Comparison of ENCODE assay signal across 8 cellular contexts in genomic region chr4:972651-973424, GRCh38. TPM values are rescaled to one million over a fixed set of nuclear protein-coding genes. Genes with fewer than 3 reads are reported as not detected.
DNase-seq lines count a peak whose midpoint lies in the region; ATAC-seq and TF ChIP-seq lines count a peak whose summit lies in the region.

No MANE protein-coding gene starts in this region.

- ATAC-seq in HG02759 (IDR thresholded peaks at IDR 0.05; ENCODE audit: unreplicated experiment) (peak; percentile 47), GM18870 (IDR thresholded peaks at IDR 0.05; ENCODE audit: unreplicated experiment) (no peak)

- H3K27ac ChIP-seq in SJSA1, result no peak overlapping the region

- H3K36me3 ChIP-seq in SJSA1, result no peaks in the 10 kb centered on the region

- H3K4me3 ChIP-seq in GM12875 (ENCODE audit: low read depth, low read length) (peak overlapping the region; percentile 72), SJSA1 (peak overlapping the region; percentile 60)

- H3K9me3 ChIP-seq in SJSA1 (replicated peaks), result no peaks in the 10 kb centered on the region

- peaks cover 11% of the 10 kb centered on the region for H3K4me1 ChIP-seq in SJSA1 (replicated peaks)

- no peak for TF ChIP-seq CTCF in GM12875 (IDR thresholded peaks at IDR 0.05; ENCODE audit: borderline replicate concordance, insufficient read depth, low read depth, low read length)

- no peaks in the 10 kb centered on the region for H3K27me3 ChIP-seq in SJSA1 (replicated peaks)

- DNase-seq in SJSA1 (ENCODE audit: low read depth in 1 of 2, low spot score in 2 of 2) (peak in 1 of 2 experiments; percentile 14), iPS-NIHi11 (ENCODE audit: low spot score) (peak; percentile 65), DMS114 treated with DMSO at 0.1 percent for 48 hours (lab: John Stamatoyannopoulos, UW; ENCODE audit: unreplicated experiment) (no peak)
- peak; percentile 14 for DNase-seq in activated naive CD8-positive, alpha-beta T cell treated with anti-CD3 and anti-CD28 coated beads, Interleukin-2, amount 50 U/mL, for 16 hours (ENCODE audit: low read depth, low spot score)
- DNase-seq in stimulated activated CD4-positive, alpha-beta T cell treated with anti-CD3 and anti-CD28 coated beads, Interleukin-1b, Interleukin-23, amount 100 ng/mL, for 48 hours, result peak; percentile 46

RNA-seq across cellular contexts. Expression of gene DGKQ, which starts 0.5 kb away (rescaled TPM):
- total RNA-seq in SJSA1 (2014; rRNA removed; shearing (Covaris generic)), result 2.4 and 4.2 TPM in 2 replicates

RNA-seq across cellular contexts. Expression of gene IDUA, which starts 14.0 kb away (rescaled TPM):
- total RNA-seq in SJSA1 (2014; rRNA removed; shearing (Covaris generic)), result 1.4 and 2.4 TPM in 2 replicates

RNA-seq across cellular contexts. Expression of gene SLC26A1, which starts 20.4 kb away (rescaled TPM):
- not detected in 2 replicates for total RNA-seq in SJSA1 (2014; rRNA removed; shearing (Covaris generic))

RNA-seq across cellular contexts. Expression of gene FGFRL1, which starts 38.6 kb away (rescaled TPM):
- total RNA-seq in SJSA1 (2014; rRNA removed; shearing (Covaris generic)), result 12.9 and 21.5 TPM in 2 replicates

RNA-seq across cellular contexts. Expression of gene TMEM175, which starts 40.6 kb away (rescaled TPM):
- 8.8 and 13.1 TPM in 2 replicates for total RNA-seq in SJSA1 (2014; rRNA removed; shearing (Covaris generic))
